Comparison of ENCODE assay signal across 18 cellular contexts in the genomic region with DNA sequence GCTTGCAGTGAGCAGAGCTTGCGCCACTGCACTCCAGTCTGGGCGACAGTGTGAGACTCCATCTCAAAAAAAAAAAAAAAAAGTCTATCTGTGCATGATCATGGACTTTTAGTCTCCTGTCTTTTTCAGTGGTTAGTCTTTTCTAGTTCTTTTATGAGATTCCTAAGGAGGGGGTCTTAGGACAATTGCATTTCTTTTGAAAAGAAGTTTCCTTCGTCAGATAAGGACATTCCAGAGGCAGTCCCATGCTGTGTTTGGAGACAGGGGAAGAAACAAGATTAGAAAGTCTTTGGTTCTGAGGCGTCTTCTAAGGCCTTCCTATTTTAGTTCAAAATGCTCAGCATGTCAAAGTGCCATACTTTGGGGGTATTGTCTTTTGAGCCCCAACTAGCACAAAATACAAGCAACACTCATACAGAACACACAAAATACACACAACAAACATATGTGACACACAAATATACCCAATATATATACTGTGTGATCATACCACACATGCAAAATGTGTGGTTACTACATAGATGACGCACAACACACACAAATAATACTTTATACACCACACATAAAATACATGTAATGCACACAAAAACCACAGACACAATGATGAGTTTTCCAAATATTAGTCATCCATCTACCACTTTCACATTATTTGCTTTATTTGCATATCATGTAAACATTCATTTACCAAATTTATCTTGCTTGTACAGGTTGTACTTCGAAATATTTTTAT.
DNase-seq lines count a peak whose midpoint lies in the region; ATAC-seq, FAIRE-seq and TF ChIP-seq lines count a peak whose summit lies in the region.
"Had no signal": no experiment of that assay in that cellular context is flagged by ENCODE, and none has a peak within 500 bp of the region (broad histone marks: within the 10 kb centered on the region; RNA-seq: fewer than 3 reads in every experiment).

No MANE protein-coding gene starts in this region.

- H3K9me3 Mint-ChIP-seq in astrocyte (ENCODE audit: unreplicated experiment) = peaks cover 4% of the 10 kb centered on the region

- H2BK5ac ChIP-seq in neuronal stem cell (ENCODE audit: low read length) = no peak overlapping the region

- CTCF ChIA-PET in HepG2 (lab: Yijun Ruan, JAX; ENCODE audit: low intra/inter-chr PET ratio, low total read pairs) = no interaction called here

- H3K27me3 ChIP-seq in astrocyte (ENCODE audit: insufficient read depth, low read length) (no peaks in the 10 kb centered on the region), neuronal stem cell (ENCODE audit: control insufficient read depth in 3 of 3, insufficient read depth in 3 of 3, low read depth in 1 of 3, low read length in 3 of 3) (no peaks in the 10 kb centered on the region), spleen (replicated peaks in 1 of 7) (no peaks in the 10 kb centered on the region), HepG2 (ENCODE audit: control insufficient read depth in 1 of 2, insufficient read depth in 2 of 2, low read length in 2 of 2) (no peaks in the 10 kb centered on the region)

- ATAC-seq in HepG2 = no peak
- ATAC-seq: Panc1 had no signal

- intact Hi-C loops in spleen (cut with DNase I; ENCODE audit: low total_unique reads) = no loop called here
- intact Hi-C loops in HepG2 (cut with micrococcal nuclease; ENCODE audit: unreplicated experiment) = no loop called here

- H3K27me3 Mint-ChIP-seq in astrocyte (ENCODE audit: low read depth, unreplicated experiment) = no peaks in the 10 kb centered on the region
- H3K27me3 Mint-ChIP-seq: CD8-positive, alpha-beta memory T cell had no signal

- no peak overlapping the region for H2AK5ac ChIP-seq in neuronal stem cell (ENCODE audit: low read depth, low read length)

- no peak for TF ChIP-seq RAD21 in HepG2 (CRISPR knock-in tag; IDR thresholded peaks at IDR 0.05)

- H4K91ac ChIP-seq in neuronal stem cell (ENCODE audit: low read depth, low read length, poor library complexity) = no peak overlapping the region

- H3K79me2 ChIP-seq in astrocyte (ENCODE audit: insufficient read depth, low read length) (no peaks in the 10 kb centered on the region), HepG2 (ENCODE audit: insufficient read depth, low read length) (no peaks in the 10 kb centered on the region)

- no peak overlapping the region for H2AFZ ChIP-seq in astrocyte (ENCODE audit: low read depth, low read length)
- peak overlapping the region; percentile 50 for H2AFZ ChIP-seq in neuronal stem cell (ENCODE audit: low read length)
- H2AFZ ChIP-seq in HepG2 (ENCODE audit: low read length) = no peak overlapping the region

- no peak overlapping the region for H3K4me3 Mint-ChIP-seq in astrocyte (ENCODE audit: unreplicated experiment)
- H3K4me3 Mint-ChIP-seq: CD8-positive, alpha-beta memory T cell had no signal

- no peak overlapping the region for H2BK15ac ChIP-seq in neuronal stem cell (ENCODE audit: low read length)

- no TSS peak for BruUV-seq in HepG2 (replicated peaks; lab: Mats Ljungman, UMichigan)

- H2BK12ac ChIP-seq in neuronal stem cell (ENCODE audit: low read length) = no peak overlapping the region

- H3K4me1 ChIP-seq in astrocyte (ENCODE audit: insufficient read depth, low read length) (no peaks in the 10 kb centered on the region), neuronal stem cell (ENCODE audit: control insufficient read depth in 2 of 2, insufficient read depth in 1 of 2, low read depth in 1 of 2, low read length in 2 of 2) (peaks cover 2% of the 10 kb centered on the region in 2 donors), spleen (no peaks in the 10 kb centered on the region), HepG2 (ENCODE audit: insufficient read depth, low read length) (no peaks in the 10 kb centered on the region)

- H3K4me2 ChIP-seq in astrocyte (ENCODE audit: low read length) (no peak overlapping the region), neuronal stem cell (ENCODE audit: insufficient read depth, low read length, poor library complexity, severe bottlenecking) (no peak overlapping the region), HepG2 (ENCODE audit: low read depth, low read length) (no peak overlapping the region)

- no peak overlapping the region for H3K18ac ChIP-seq in neuronal stem cell (ENCODE audit: low read length)

- in situ Hi-C loops in HepG2 (cut with HindIII; ENCODE audit: extremely low pct_ligation_motif_present, low pct_unique_long_range_greater_than_20kb) = no loop called here

- WGBS in neuronal stem cell (ENCODE audit: extremely low coverage in 2 of 2, insufficient read length in 2 of 2, insufficient replicate concordance in 1 of 2), 2 donors = no CpG with 5 or more reads among the region's 6 CpGs
- 82 to 95% (median 89%) methylated on average over 6 of the region's 6 CpGs for WGBS in spleen, 5 donors
- WGBS in HepG2 (ENCODE audit: low lambda C conversion rate) = 28% methylated on average over 6 of the region's 6 CpGs

- no peaks in the 10 kb centered on the region for H3K36me3 Mint-ChIP-seq in astrocyte (ENCODE audit: low read depth, unreplicated experiment)
- H3K36me3 Mint-ChIP-seq: CD8-positive, alpha-beta memory T cell had no signal

- no peak overlapping the region for H3K27ac Mint-ChIP-seq in astrocyte (ENCODE audit: unreplicated experiment)
- H3K27ac Mint-ChIP-seq: CD8-positive, alpha-beta memory T cell had no signal

- no peak for TF ChIP-seq POLR2A in H54 (IDR thresholded peaks at IDR 0.05; ENCODE audit: low read depth, low read length)
- TF ChIP-seq POLR2A in spleen (IDR thresholded peaks at IDR 0.05) = no peak
- no peak for TF ChIP-seq POLR2A in HepG2 (IDR thresholded peaks at IDR 0.05; ENCODE audit: insufficient read depth in 1 of 2, low read depth in 2 of 2, low read length in 2 of 2)

- no peaks in the 10 kb centered on the region for H3K79me1 ChIP-seq in neuronal stem cell (ENCODE audit: low read depth, low read length)

- H3K27ac ChIP-seq in astrocyte (ENCODE audit: low read depth, low read length) (no peak overlapping the region), neuronal stem cell (replicated peaks; ENCODE audit: low read length) (peak overlapping the region; percentile 46), spleen (no peak overlapping the region), HepG2 (ENCODE audit: extremely low read length, insufficient read depth, low read length) (no peak overlapping the region)

- no peak overlapping the region for H3K4ac ChIP-seq in neuronal stem cell (ENCODE audit: low read length)

- POLR2A ChIA-PET in HepG2 (lab: Yijun Ruan, JAX) = no interaction called here

- H3K4me3 ChIP-seq in astrocyte (ENCODE audit: insufficient read depth, low read depth, low read length) = no peak overlapping the region
- H3K4me3 ChIP-seq in neuronal stem cell (ENCODE audit: low read length in 2 of 2) = no peak overlapping the region
- no peak overlapping the region for H3K4me3 ChIP-seq in spleen
- no peak overlapping the region for H3K4me3 ChIP-seq in HepG2 (replicated peaks in 1 of 3; ENCODE audit: insufficient read depth in 1 of 3, low read depth in 2 of 3, low read length in 3 of 3)

- no peak overlapping the region for H3K14ac ChIP-seq in neuronal stem cell (ENCODE audit: low read length)

- H3K36me3 ChIP-seq in astrocyte (ENCODE audit: insufficient read depth, low read length) (no peaks in the 10 kb centered on the region), neuronal stem cell (replicated peaks in 1 of 2; ENCODE audit: control insufficient read depth in 2 of 2, insufficient read depth in 2 of 2, low read length in 2 of 2) (no peaks in the 10 kb centered on the region), spleen (no peaks in the 10 kb centered on the region), HepG2 (replicated peaks in 1 of 2; ENCODE audit: control insufficient read depth in 1 of 2, insufficient read depth in 2 of 2, low read length in 2 of 2) (no peaks in the 10 kb centered on the region)

- no peak overlapping the region for H3K23ac ChIP-seq in neuronal stem cell (ENCODE audit: low read depth, low read length, poor library complexity)

- TF ChIP-seq CTCF in astrocyte (IDR thresholded peaks at IDR 0.05; ENCODE audit: insufficient read depth, low read depth, low read length) = no peak
- no peak for TF ChIP-seq CTCF in spleen (IDR thresholded peaks at IDR 0.05 in 8 of 11, conservative IDR thresholded peaks at IDR 0.05 in 3 of 11)
- no peak for TF ChIP-seq CTCF in HepG2 (CRISPR knock-in tag; IDR thresholded peaks at IDR 0.05)

- no peaks in the 10 kb centered on the region for H3K4me1 Mint-ChIP-seq in astrocyte (ENCODE audit: low read depth, unreplicated experiment)
- H3K4me1 Mint-ChIP-seq: CD8-positive, alpha-beta memory T cell had no signal

- H3K9me3 ChIP-seq in astrocyte (ENCODE audit: insufficient read depth, low read depth, low read length) (no peaks in the 10 kb centered on the region), neuronal stem cell (replicated peaks in 1 of 2; ENCODE audit: control insufficient read depth in 2 of 2, insufficient read depth in 1 of 2, low read depth in 1 of 2, low read length in 2 of 2) (no peaks in the 10 kb centered on the region), spleen (peaks cover 0 to 10% (median 0%) of the 10 kb centered on the region in 8 donors), HepG2 (ENCODE audit: low read length) (no peaks in the 10 kb centered on the region)

- FAIRE-seq in H54 (lab: Jason Lieb, UNC) (peak; percentile 74), astrocyte (lab: Jason Lieb, UNC) (no peak), HepG2 (lab: Jason Lieb, UNC) (no peak)

- H3K9ac ChIP-seq in astrocyte (ENCODE audit: low read length) = no peak overlapping the region
- H3K9ac ChIP-seq in neuronal stem cell (ENCODE audit: low read depth, low read length, poor library complexity) = no peak overlapping the region
- H3K9ac ChIP-seq in HepG2 (ENCODE audit: insufficient read depth, low read depth, low read length) = no peak overlapping the region

- TF ChIP-seq EP300 in HepG2 (IDR thresholded peaks at IDR 0.05; ENCODE audit: low read depth in 2 of 2, low read length in 2 of 2) (no peak), HepG2 (CRISPR knock-in tag; IDR thresholded peaks at IDR 0.05; ENCODE audit: borderline replicate concordance) (no peak)

- no peak overlapping the region for H4K8ac ChIP-seq in neuronal stem cell (ENCODE audit: low read depth, low read length)

- no peak overlapping the region for H2BK120ac ChIP-seq in neuronal stem cell (ENCODE audit: low read depth, low read length)

- DNase-seq in H54 (ENCODE audit: insufficient read length, low spot score) = no peak
- peak; percentile 7 for DNase-seq in astrocyte (ENCODE audit: low read depth)
- DNase-seq in iPS DF 19.7 (ENCODE audit: low read depth, low spot score) = peak; percentile 33
- DNase-seq in neuronal stem cell (ENCODE audit: low spot score) = peak; percentile 48
- no peak for DNase-seq in spleen
- DNase-seq in HepG2 (ENCODE audit: low spot score) = no peak
- no peak for DNase-seq in retina
- DNase-seq in mesenteric fat pad (ENCODE audit: low spot score) = no peak
- DNase-seq: CD8-positive, alpha-beta memory T cell; DND-41; HCEC 1CT; IMR-90; Kasumi-1; NCI-H1105 treated with DMSO at 0.1 percent for 48 hours; NCI-H187; NCI-H82; SHP77 had no signal

- no peaks in the 10 kb centered on the region for H4K20me1 ChIP-seq in astrocyte (ENCODE audit: insufficient read depth, low read length)
- no peaks in the 10 kb centered on the region for H4K20me1 ChIP-seq in HepG2 (ENCODE audit: insufficient read depth, low read length)

Comparison
In these comparisons a context has a peak if more than half of its experiments do, and no peak if none do; other contexts are left out.
1. DNase-seq: peak in astrocyte (single experiment), iPS DF 19.7 (single experiment) and neuronal stem cell (single experiment); none in H54 (single experiment), spleen (single experiment), HepG2 (single experiment), retina (single experiment) and mesenteric fat pad (single experiment).